Comparison of ENCODE assay signal across 8 cellular contexts in the genomic region with DNA sequence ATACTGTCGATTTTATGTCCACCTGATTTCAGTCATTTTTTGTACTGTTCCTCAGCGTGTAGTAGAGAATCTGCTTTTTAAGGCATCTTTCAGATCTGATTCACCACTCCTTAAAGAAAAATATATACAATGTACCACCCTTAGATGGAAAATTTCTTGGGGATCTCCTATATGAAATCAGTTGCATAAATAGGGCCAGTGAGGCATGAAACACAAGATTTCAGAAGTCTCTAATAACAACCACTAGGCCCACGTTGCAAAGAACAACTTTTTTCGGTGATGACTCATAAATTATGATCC. TPM values are rescaled to one million over a fixed set of nuclear protein-coding genes. Genes with fewer than 3 reads are reported as not detected.
DNase-seq lines count a peak whose midpoint lies in the region; ATAC-seq and TF ChIP-seq lines count a peak whose summit lies in the region.

No MANE protein-coding gene starts in this region.

- no peaks in the 10 kb centered on the region for H3K9me3 Mint-ChIP-seq in activated T-cell treated with anti-CD3 and anti-CD28 coated beads, Interleukin-2, amount 50 U/mL, for 24 hours

- peaks cover 67% of the 10 kb centered on the region for H3K4me1 Mint-ChIP-seq in activated T-cell treated with anti-CD3 and anti-CD28 coated beads, Interleukin-2, amount 50 U/mL, for 24 hours (ENCODE audit: low read depth)

- H3K4me3 ChIP-seq in SJSA1 (peak overlapping the region; percentile 61), psoas muscle (peak overlapping the region; percentile 73)

- no peaks in the 10 kb centered on the region for H3K27me3 Mint-ChIP-seq in activated T-cell treated with anti-CD3 and anti-CD28 coated beads, Interleukin-2, amount 50 U/mL, for 24 hours

- WGBS in psoas muscle, 3 donors = 15 to 20% (median 16%) methylated on average over 4 of the region's 4 CpGs

- H3K27me3 ChIP-seq in SJSA1 (replicated peaks) = no peaks in the 10 kb centered on the region
- H3K27me3 ChIP-seq in psoas muscle (ENCODE audit: insufficient read depth in 3 of 3, low read length in 2 of 3) = no peaks in the 10 kb centered on the region

- ATAC-seq in psoas muscle = peak in 2 of 4 donors; percentile 23 to 43
- ATAC-seq in GM18517 (IDR thresholded peaks at IDR 0.05; ENCODE audit: unreplicated experiment) = no peak

- TF ChIP-seq CTCF in psoas muscle (IDR thresholded peaks at IDR 0.05) = no peak

- H3K36me3 Mint-ChIP-seq in activated T-cell treated with anti-CD3 and anti-CD28 coated beads, Interleukin-2, amount 50 U/mL, for 24 hours (ENCODE audit: low read depth) = peaks cover 15% of the 10 kb centered on the region

- peak overlapping the region; percentile 95 for H3K4me3 Mint-ChIP-seq in activated T-cell treated with anti-CD3 and anti-CD28 coated beads, Interleukin-2, amount 50 U/mL, for 24 hours

- peak overlapping the region; percentile 99 for H3K27ac Mint-ChIP-seq in activated T-cell treated with anti-CD3 and anti-CD28 coated beads, Interleukin-2, amount 50 U/mL, for 24 hours

- H3K27ac ChIP-seq in SJSA1 = no peak overlapping the region
- H3K27ac ChIP-seq in psoas muscle = peak overlapping the region; percentile 89

- no peak for DNase-seq in activated T-cell treated with anti-CD3 and anti-CD28 coated beads, Interleukin-2, amount 50 U/mL, for 24 hours
- DNase-seq in activated T-cell treated with anti-CD3 and anti-CD28 coated beads for 4 hours (no peak), SJSA1 (ENCODE audit: low read depth in 1 of 2, low spot score in 2 of 2) (no peak), fibroblast of gingiva (ENCODE audit: low read depth) (peak; percentile 71), psoas muscle (no peak), NCI-H128 (lab: John Stamatoyannopoulos, UW; ENCODE audit: unreplicated experiment) (no peak)
- no peak for DNase-seq in stimulated activated CD4-positive, alpha-beta T cell treated with anti-CD3 and anti-CD28 coated beads, Interleukin-4, amount 100 ng/mL, for 24 hours

- intact Hi-C loops in psoas muscle (cut with DNase I) = loop anchor here (5.0 to 10.0 kb wide), 3 partner anchors 82 to 185 kb away; a partner anchor contains a TSS

- H3K4me1 ChIP-seq in SJSA1 (replicated peaks) (peaks cover 7% of the 10 kb centered on the region), psoas muscle (peaks cover 45% of the 10 kb centered on the region)

- H3K9me3 ChIP-seq in SJSA1 (replicated peaks) = no peaks in the 10 kb centered on the region
- H3K9me3 ChIP-seq in psoas muscle = no peaks in the 10 kb centered on the region

- H3K36me3 ChIP-seq in SJSA1 (no peaks in the 10 kb centered on the region; the same call in 1 of the 2 replicates), psoas muscle (ENCODE audit: insufficient read depth in 1 of 2, low read depth in 1 of 2) (no peaks in the 10 kb centered on the region)

RNA-seq across cellular contexts. Expression of a gene that starts 1.4 kb away (rescaled TPM):
- total RNA-seq in SJSA1 (2014; rRNA removed; shearing (Covaris generic)) = 10.9 and 16.2 TPM in 2 replicates
- total RNA-seq in psoas muscle = 10 to 100 TPM; 15.9 to 24.0 (median 20.1) TPM
- polyA plus RNA-seq in psoas muscle = 10 to 100 TPM; 13.1 to 31.7 (median 25.3) TPM
